Comparison of ENCODE assay signal across 8 cellular contexts in the genomic region with DNA sequence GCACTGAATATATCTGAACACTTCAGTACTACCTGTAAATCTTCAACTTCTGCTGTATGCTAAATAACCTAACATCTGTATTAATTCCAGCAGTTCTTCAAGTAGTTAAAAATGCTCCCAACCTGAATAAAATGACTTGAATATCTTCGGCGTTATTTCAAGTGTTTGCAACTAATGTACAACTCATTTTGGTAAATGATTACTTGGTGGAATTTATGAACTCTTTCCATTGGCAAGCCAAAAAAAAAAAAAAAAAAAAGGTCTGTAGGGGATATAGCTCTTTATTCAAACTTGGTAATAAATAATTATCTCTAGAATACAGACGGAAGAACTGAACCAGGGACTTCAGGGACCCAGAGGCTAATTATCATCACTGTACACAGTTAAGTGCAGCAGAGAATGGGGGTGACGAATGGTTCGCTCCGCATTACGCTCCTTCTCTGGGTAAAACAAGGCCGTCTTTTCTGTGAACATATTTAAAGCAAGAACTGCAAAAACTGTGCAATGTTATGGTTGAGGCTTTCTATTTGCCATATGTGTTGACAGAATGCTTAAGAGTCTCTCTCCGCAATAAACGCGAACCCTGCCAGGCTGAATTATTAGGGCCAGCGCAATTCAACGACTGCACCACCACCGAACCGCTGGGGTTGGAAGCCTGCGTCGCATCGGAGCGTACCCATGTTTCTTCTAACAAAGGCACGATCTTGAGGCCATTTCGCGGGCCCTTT. TPM values are rescaled to one million over a fixed set of nuclear protein-coding genes. Genes with fewer than 3 reads are reported as not detected.
DNase-seq lines count a peak whose midpoint lies in the region; ATAC-seq and TF ChIP-seq lines count a peak whose summit lies in the region.

No MANE protein-coding gene starts in this region.

- H3K4me3 ChIP-seq in GM12875 (ENCODE audit: low read depth, low read length), result peak overlapping the region; percentile 84
- peak overlapping the region; percentile 67; the same call in 1 of the 2 replicates for H3K4me3 ChIP-seq in iPS DF 6.9 (ENCODE audit: low read length)
- peak overlapping the region; percentile 61 to 85 (median 83) for H3K4me3 ChIP-seq in skeletal muscle tissue (ENCODE audit: low read length in 3 of 3)

- no peaks in the 10 kb centered on the region for H3K4me1 ChIP-seq in iPS DF 6.9 (ENCODE audit: control insufficient read depth, insufficient read depth, low read length)
- peaks cover 6 to 12% (median 10%) of the 10 kb centered on the region in 3 donors for H3K4me1 ChIP-seq in skeletal muscle tissue (ENCODE audit: control insufficient read depth in 3 of 3, insufficient read depth in 3 of 3, low read length in 3 of 3)

- H3K9me3 Mint-ChIP-seq in activated T-cell treated with anti-CD3 and anti-CD28 coated beads, Interleukin-2, amount 50 U/mL, for 72 hours, result no peaks in the 10 kb centered on the region

- H3K9ac ChIP-seq in skeletal muscle tissue (ENCODE audit: low read depth in 1 of 3, low read length in 3 of 3), result peak overlapping the region; percentile 87 to 96 (median 91)

- DNase-seq in activated T-cell treated with anti-CD3 and anti-CD28 coated beads, Interleukin-2, amount 50 U/mL, for 72 hours, result no peak
- DNase-seq in iPS DF 6.9 (ENCODE audit: low read depth, low spot score) (no peak), GDM1 (lab: John Stamatoyannopoulos, UW) (no peak)
- no peak for DNase-seq in stimulated activated CD4-positive, alpha-beta T cell treated with anti-CD3 and anti-CD28 coated beads, Interleukin-15, amount 100 ng/mL, for 24 hours

- H3K27me3 Mint-ChIP-seq in activated T-cell treated with anti-CD3 and anti-CD28 coated beads, Interleukin-2, amount 50 U/mL, for 72 hours (ENCODE audit: low read depth), result no peaks in the 10 kb centered on the region

- H3K27me3 ChIP-seq in iPS DF 6.9 (ENCODE audit: control insufficient read depth, insufficient read depth, low read length), result peaks cover 2% of the 10 kb centered on the region; the same call in 1 of the 2 replicates
- no peaks in the 10 kb centered on the region for H3K27me3 ChIP-seq in skeletal muscle tissue (ENCODE audit: control insufficient read depth in 3 of 3, insufficient read depth in 3 of 3, low read length in 3 of 3)

- H3K27ac ChIP-seq in iPS DF 6.9 (ENCODE audit: low read length) (no peak overlapping the region), skeletal muscle tissue (ENCODE audit: low read depth, low read length) (peak overlapping the region; percentile 97)

- peaks cover 21% of the 10 kb centered on the region for H3K4me1 Mint-ChIP-seq in activated T-cell treated with anti-CD3 and anti-CD28 coated beads, Interleukin-2, amount 50 U/mL, for 72 hours (ENCODE audit: low read depth)

- H3K27ac Mint-ChIP-seq in activated T-cell treated with anti-CD3 and anti-CD28 coated beads, Interleukin-2, amount 50 U/mL, for 72 hours, result peak overlapping the region; percentile 68

- no peaks in the 10 kb centered on the region for H3K9me3 ChIP-seq in iPS DF 6.9 (ENCODE audit: control insufficient read depth, insufficient read depth, low read length)
- no peaks in the 10 kb centered on the region for H3K9me3 ChIP-seq in skeletal muscle tissue (ENCODE audit: control insufficient read depth in 3 of 3, low read length in 3 of 3)

- TF ChIP-seq CTCF in GM12875 (IDR thresholded peaks at IDR 0.05; ENCODE audit: borderline replicate concordance, insufficient read depth, low read depth, low read length), result no peak

- peaks cover 6 to 9% of the 10 kb centered on the region in 2 donors for H3K36me3 Mint-ChIP-seq in activated T-cell treated with anti-CD3 and anti-CD28 coated beads, Interleukin-2, amount 50 U/mL, for 72 hours (ENCODE audit: insufficient read depth in 2 of 2)

- peak overlapping the region; percentile 83 to 92 for H3K4me3 Mint-ChIP-seq in activated T-cell treated with anti-CD3 and anti-CD28 coated beads, Interleukin-2, amount 50 U/mL, for 72 hours

- no CpG with 5 or more reads among the region's 22 CpGs for WGBS in iPS DF 6.9 (ENCODE audit: insufficient coverage, insufficient read length)

- H3K36me3 ChIP-seq in iPS DF 6.9 (ENCODE audit: control insufficient read depth, insufficient read depth, low read length) (no peaks in the 10 kb centered on the region), skeletal muscle tissue (ENCODE audit: control insufficient read depth in 3 of 3, insufficient read depth in 3 of 3, low read length in 3 of 3) (no peaks in the 10 kb centered on the region)

- ATAC-seq in HG03442 (IDR thresholded peaks at IDR 0.05; ENCODE audit: unreplicated experiment) (peak; percentile 6), HG03135 (IDR thresholded peaks at IDR 0.05; ENCODE audit: unreplicated experiment) (no peak)
- no peak for ATAC-seq in activated T-cell treated with anti-CD3 and anti-CD28 coated beads, Interleukin-2, amount 50 U/mL, for 72 hours (replicated peaks in 1 of 2)

RNA-seq across cellular contexts. Expression of a gene that starts 1.8 kb away (rescaled TPM):
- 10 to 100 TPM; 63.6 to 64.4 TPM for total RNA-seq in activated T-cell treated with anti-CD3 and anti-CD28 coated beads, Interleukin-2, amount 50 U/mL, for 72 hours
- total RNA-seq in skeletal muscle tissue, result 91.9 TPM
